1 cellular context compared by ENCODE assay signal in the genomic region with DNA sequence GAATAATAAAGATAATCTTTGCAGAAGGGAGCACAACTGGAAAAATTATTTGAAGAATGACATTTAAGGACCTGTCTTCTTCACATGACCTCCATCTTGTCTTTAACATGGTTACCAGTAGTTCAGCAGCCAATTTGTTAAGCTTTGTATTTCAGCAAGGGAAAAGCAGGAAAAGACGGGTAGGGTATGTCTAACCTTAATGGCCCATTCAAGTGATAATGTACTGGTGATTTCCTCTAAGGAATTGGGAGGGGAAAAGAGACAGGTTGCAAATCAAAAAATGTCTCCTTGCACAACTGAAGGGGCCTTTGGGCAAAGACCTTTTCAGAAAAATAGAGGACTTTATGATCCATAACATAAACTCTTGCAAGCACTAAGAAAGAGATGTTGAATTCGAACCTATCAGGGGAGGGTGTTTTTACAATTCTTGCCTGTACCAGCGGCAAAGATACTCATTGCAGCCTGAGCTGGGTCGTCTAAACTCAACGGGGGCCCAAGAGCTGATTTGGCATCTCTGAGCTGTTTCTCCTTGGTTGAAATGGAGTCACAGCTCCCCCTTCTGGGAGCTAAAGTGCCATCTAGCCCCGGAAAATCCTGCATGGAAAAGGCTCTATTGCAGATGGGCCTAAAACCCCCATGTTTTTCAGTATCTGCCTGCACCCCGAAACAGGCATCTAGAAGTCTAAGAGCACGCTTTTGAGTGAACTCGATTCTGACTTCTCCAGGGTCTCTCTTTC.
TF ChIP-seq lines count a peak whose summit lies in the region.

No MANE protein-coding gene starts in this region.

TF ChIP-seq in HepG2, 621 proteins besides CTCF, POLR2A, EP300 and RAD21 (continued from another document):
- TF ChIP-seq SMC3 (IDR thresholded peaks at IDR 0.05; ENCODE audit: low read length): peak; percentile 82
